ENCODE assay signal across 25 cellular contexts in genomic region chr7:869348-869747, GRCh38. TPM values are rescaled to one million over a fixed set of nuclear protein-coding genes. Genes with fewer than 3 reads are reported as not detected.
A peak's percentile ranks its signal among the peaks of the same experiment; 100 is the strongest.
DNase-seq lines count a peak whose midpoint lies in the region; ATAC-seq and TF ChIP-seq lines count a peak whose summit lies in the region.
"Had no signal": no experiment of that assay in that cellular context is flagged by ENCODE, and none has a peak within 500 bp of the region (broad histone marks: within the 10 kb centered on the region; RNA-seq: fewer than 3 reads in every experiment).

No MANE protein-coding gene starts in this region.

- H3K9me3 ChIP-seq in gastrocnemius medialis, result no peaks in the 10 kb centered on the region
- H3K9me3 ChIP-seq in uterus, result no peaks in the 10 kb centered on the region

- no peak overlapping the region for H3K4me3 ChIP-seq in gastrocnemius medialis
- no peak overlapping the region for H3K4me3 ChIP-seq in uterus
- H3K4me3 ChIP-seq: K562 had no signal

- peak overlapping the region; percentile 61 for H3K27ac Mint-ChIP-seq in activated naive CD8-positive, alpha-beta T cell
- H3K27ac Mint-ChIP-seq in activated naive CD8-positive, alpha-beta T cell treated with anti-CD3 and anti-CD28 coated beads for 36 hours, result no peak overlapping the region
- peak overlapping the region; percentile 33 for H3K27ac Mint-ChIP-seq in glutamatergic neuron (ENCODE audit: unreplicated experiment)
- H3K27ac Mint-ChIP-seq: activated naive CD8-positive, alpha-beta T cell treated with anti-CD3 and anti-CD28 coated beads, Interleukin-2, amount 50 U/mL, for 24 hours; activated T-cell treated with anti-CD3 and anti-CD28 coated beads, Interleukin-2, amount 50 U/mL, for 72 hours; dendritic cell treated with granulocyte-macrophage colony-stimulating factor and Interleukin-4, amounts not matched to agents 40 ng/mL and 50 ng/mL, for 4 days; memory B cell; naive B cell; stimulated activated memory B cell treated with anti-CD40 and anti-IgM and Interleukin-4, amounts not matched to agents 10 μg/mL and 1 μg/mL and 100 μg/mL, for 72 hours; T-cell had no signal

- DNase-seq in activated naive CD8-positive, alpha-beta T cell treated with anti-CD3 and anti-CD28 coated beads for 36 hours, result no peak
- DNase-seq in glutamatergic neuron (no peak), gastrocnemius medialis (no peak), uterus (no peak), ecto neural progenitor cell (ENCODE audit: low spot score) (no peak), NCI-H2081 treated with DMSO at 0.1 percent for 48 hours (lab: John Stamatoyannopoulos, UW) (no peak), COR-L47 (lab: John Stamatoyannopoulos, UW) (no peak)
- DNase-seq: activated CD4-positive, alpha-beta T cell treated with anti-CD3 and anti-CD28 coated beads, Interleukin-2, amount 50 U/mL, for 4 hours; activated naive CD8-positive, alpha-beta T cell treated with anti-CD3 and anti-CD28 coated beads, Interleukin-2, amount 50 U/mL, for 24 hours; activated T-cell treated with anti-CD3 and anti-CD28 coated beads, Interleukin-2, amount 50 U/mL, for 72 hours; brain microvascular endothelial cell; H9; naive B cell; NCI-H1694; NCI-H2227 treated with DMSO at 0.1 percent for 48 hours; NCI-H748 treated with DMSO at 0.1 percent for 48 hours; SHP77 treated with DMSO at 0.1 percent for 48 hours; T-cell had no signal

- TF ChIP-seq POLR2A in gastrocnemius medialis (IDR thresholded peaks at IDR 0.05) (no peak), uterus (IDR thresholded peaks at IDR 0.05) (no peak)

- H3K36me3 Mint-ChIP-seq in activated naive CD8-positive, alpha-beta T cell, result peaks cover 5% of the 10 kb centered on the region
- H3K36me3 Mint-ChIP-seq in activated naive CD8-positive, alpha-beta T cell treated with anti-CD3 and anti-CD28 coated beads for 36 hours, result peaks cover 36% of the 10 kb centered on the region
- peaks cover 9% of the 10 kb centered on the region for H3K36me3 Mint-ChIP-seq in glutamatergic neuron (ENCODE audit: unreplicated experiment)

- no peaks in the 10 kb centered on the region for H3K27me3 Mint-ChIP-seq in activated naive CD8-positive, alpha-beta T cell
- no peaks in the 10 kb centered on the region for H3K27me3 Mint-ChIP-seq in activated naive CD8-positive, alpha-beta T cell treated with anti-CD3 and anti-CD28 coated beads for 36 hours
- H3K27me3 Mint-ChIP-seq in glutamatergic neuron (ENCODE audit: unreplicated experiment), result peaks cover 18% of the 10 kb centered on the region
- H3K27me3 Mint-ChIP-seq: activated naive CD8-positive, alpha-beta T cell treated with anti-CD3 and anti-CD28 coated beads, Interleukin-2, amount 50 U/mL, for 24 hours; dendritic cell treated with granulocyte-macrophage colony-stimulating factor and Interleukin-4, amounts not matched to agents 40 ng/mL and 50 ng/mL, for 4 days; memory B cell; naive B cell; stimulated activated memory B cell treated with anti-CD40 and anti-IgM and Interleukin-4, amounts not matched to agents 10 μg/mL and 1 μg/mL and 100 μg/mL, for 72 hours; T-cell had no signal

- H3K27ac ChIP-seq in gastrocnemius medialis (peak overlapping the region; percentile 41 to 58 (median 50)), uterus (peak overlapping the region; percentile 38 to 68)
- H3K27ac ChIP-seq: brain microvascular endothelial cell had no signal

- H3K27me3 ChIP-seq in gastrocnemius medialis, result no peaks in the 10 kb centered on the region
- H3K27me3 ChIP-seq in uterus, result no peaks in the 10 kb centered on the region
- H3K27me3 ChIP-seq: brain microvascular endothelial cell had no signal

- intact Hi-C loops in gastrocnemius medialis (cut with DNase I; ENCODE audit: low total_unique reads), result no loop called here
- intact Hi-C loops in uterus (cut with DNase I; ENCODE audit: low total_unique reads), result no loop called here

- ATAC-seq in gastrocnemius medialis, result no peak
- ATAC-seq: activated naive CD8-positive, alpha-beta T cell treated with anti-CD3 and anti-CD28 coated beads, Interleukin-2, amount 50 U/mL, for 24 hours; activated T-cell treated with anti-CD3 and anti-CD28 coated beads, Interleukin-2, amount 50 U/mL, for 72 hours; K562; sciatic nerve; stimulated activated memory B cell treated with anti-CD40 and anti-IgM and Interleukin-4, amounts not matched to agents 10 μg/mL and 1 μg/mL and 100 μg/mL, for 72 hours; T-cell had no signal

- no peaks in the 10 kb centered on the region for H3K9me3 Mint-ChIP-seq in activated naive CD8-positive, alpha-beta T cell (ENCODE audit: low read depth)
- H3K9me3 Mint-ChIP-seq in activated naive CD8-positive, alpha-beta T cell treated with anti-CD3 and anti-CD28 coated beads for 36 hours, result no peaks in the 10 kb centered on the region
- H3K9me3 Mint-ChIP-seq in glutamatergic neuron (ENCODE audit: unreplicated experiment), result peaks cover 19% of the 10 kb centered on the region
- H3K9me3 Mint-ChIP-seq: activated naive CD8-positive, alpha-beta T cell treated with anti-CD3 and anti-CD28 coated beads, Interleukin-2, amount 50 U/mL, for 24 hours; activated T-cell treated with anti-CD3 and anti-CD28 coated beads, Interleukin-2, amount 50 U/mL, for 72 hours; dendritic cell treated with granulocyte-macrophage colony-stimulating factor and Interleukin-4, amounts not matched to agents 40 ng/mL and 50 ng/mL, for 4 days; memory B cell; naive B cell; stimulated activated memory B cell treated with anti-CD40 and anti-IgM and Interleukin-4, amounts not matched to agents 10 μg/mL and 1 μg/mL and 100 μg/mL, for 72 hours; T-cell had no signal

- in situ Hi-C loops in gastrocnemius medialis (cut with MboI; ENCODE audit: low sequenced_read_pairs in 4 of 4), result loop anchor here in 1 of 4 donors (10.0 kb wide), 1 partner anchor 85 kb away; no protein-coding TSS in a partner anchor

- peaks cover 28% of the 10 kb centered on the region for H3K4me1 Mint-ChIP-seq in activated naive CD8-positive, alpha-beta T cell (ENCODE audit: low read depth)
- H3K4me1 Mint-ChIP-seq in activated naive CD8-positive, alpha-beta T cell treated with anti-CD3 and anti-CD28 coated beads for 36 hours, result peaks cover 17% of the 10 kb centered on the region
- peaks cover 27% of the 10 kb centered on the region for H3K4me1 Mint-ChIP-seq in glutamatergic neuron (ENCODE audit: low read depth, unreplicated experiment)

- TF ChIP-seq CTCF in glutamatergic neuron (IDR thresholded peaks at IDR 0.05; ENCODE audit: partially characterized antibody, unreplicated experiment) (no peak), gastrocnemius medialis (IDR thresholded peaks at IDR 0.05 in 4 of 5, conservative IDR thresholded peaks at IDR 0.05 in 1 of 5) (no peak), uterus (IDR thresholded peaks at IDR 0.05) (no peak)

- H3K4me1 ChIP-seq in gastrocnemius medialis (peaks cover 22 to 27% of the 10 kb centered on the region in 2 donors), uterus (peaks cover 15 to 23% of the 10 kb centered on the region in 2 donors)

- H3K36me3 ChIP-seq in gastrocnemius medialis (peaks cover 0 to 60% of the 10 kb centered on the region in 2 donors), uterus (no peaks in the 10 kb centered on the region)

- H3K4me3 Mint-ChIP-seq in activated naive CD8-positive, alpha-beta T cell, result no peak overlapping the region
- H3K4me3 Mint-ChIP-seq in activated naive CD8-positive, alpha-beta T cell treated with anti-CD3 and anti-CD28 coated beads for 36 hours, result no peak overlapping the region
- H3K4me3 Mint-ChIP-seq in glutamatergic neuron (ENCODE audit: unreplicated experiment), result no peak overlapping the region
- H3K4me3 Mint-ChIP-seq: activated naive CD8-positive, alpha-beta T cell treated with anti-CD3 and anti-CD28 coated beads, Interleukin-2, amount 50 U/mL, for 24 hours; activated T-cell treated with anti-CD3 and anti-CD28 coated beads, Interleukin-2, amount 50 U/mL, for 72 hours; CD14-positive monocyte; dendritic cell treated with granulocyte-macrophage colony-stimulating factor and Interleukin-4, amounts not matched to agents 40 ng/mL and 50 ng/mL, for 4 days; H9; memory B cell; naive B cell; stimulated activated memory B cell treated with anti-CD40 and anti-IgM and Interleukin-4, amounts not matched to agents 10 μg/mL and 1 μg/mL and 100 μg/mL, for 72 hours; T-cell had no signal

RNA-seq across cellular contexts. Expression of gene GET4, which starts 7.0 kb away (rescaled TPM):
- total RNA-seq in activated naive CD8-positive, alpha-beta T cell treated with anti-CD3 and anti-CD28 coated beads for 36 hours, result 10 to 100 TPM; 35.2 to 39.6 TPM
- total RNA-seq in glutamatergic neuron (ENCODE audit: unreplicated experiment) (70.2 TPM), gastrocnemius medialis (10 to 100 TPM; 24.6 to 40.8 (median 30.0) TPM), uterus (10 to 100 TPM in 3 of 4 donors, 1 to 10 TPM in 1; 6.1 to 39.4 (median 26.7) TPM)

RNA-seq across cellular contexts. Expression of gene SUN1, which starts 37.1 kb away (rescaled TPM):
- 10 to 100 TPM; 50.1 to 53.4 TPM for total RNA-seq in activated naive CD8-positive, alpha-beta T cell treated with anti-CD3 and anti-CD28 coated beads for 36 hours
- 879 TPM for total RNA-seq in glutamatergic neuron (ENCODE audit: unreplicated experiment)
- total RNA-seq in gastrocnemius medialis, result 100 to 1,000 TPM; 112 to 154 (median 132) TPM
- total RNA-seq in uterus, result 100 to 1,000 TPM; 139 to 624 (median 446) TPM
